9 cellular contexts compared by ENCODE assay signal in genomic region chr20:57395111-57395959, GRCh38. TPM values are rescaled to one million over a fixed set of nuclear protein-coding genes. Genes with fewer than 3 reads are reported as not detected.
DNase-seq lines count a peak whose midpoint lies in the region; ATAC-seq, FAIRE-seq and TF ChIP-seq lines count a peak whose summit lies in the region.
"Had no signal": no experiment of that assay in that cellular context is flagged by ENCODE, and none has a peak within 500 bp of the region (broad histone marks: within the 10 kb centered on the region; RNA-seq: fewer than 3 reads in every experiment).

No MANE protein-coding gene starts in this region.

- H3K27ac ChIP-seq in K562 (ENCODE audit: extremely low read depth, low read depth, low read length) (no peak overlapping the region), iPS-20b (ENCODE audit: low read length) (peak overlapping the region; percentile 71), gastrocnemius medialis (peak overlapping the region; percentile 96 to 99 (median 98))

- H3K9me3 ChIP-seq in K562 (replicated peaks; ENCODE audit: control insufficient read depth, insufficient read depth, low read depth, low read length) (no peaks in the 10 kb centered on the region), iPS-20b (ENCODE audit: insufficient read depth, low read depth, low read length) (no peaks in the 10 kb centered on the region), gastrocnemius medialis (no peaks in the 10 kb centered on the region)

- no peak for TF ChIP-seq CTCF in K562 (IDR thresholded peaks at IDR 0.05 in 2 of 3, conservative IDR thresholded peaks at IDR 0.05 in 1 of 3; ENCODE audit: insufficient read depth in 2 of 3, low read depth in 1 of 3, low read length in 3 of 3)
- no peak for TF ChIP-seq CTCF in gastrocnemius medialis (IDR thresholded peaks at IDR 0.05 in 4 of 5, conservative IDR thresholded peaks at IDR 0.05 in 1 of 5)

- no peak for FAIRE-seq in K562 (lab: Jason Lieb, UNC)

- H3K4me1 ChIP-seq in K562 (replicated peaks in 1 of 2; ENCODE audit: control insufficient read depth in 2 of 2, insufficient read depth in 2 of 2, low read length in 2 of 2) (peaks cover 20 to 66% of the 10 kb centered on the region in 2 experiments), iPS-20b (ENCODE audit: insufficient read depth, low read length) (peaks cover 11% of the 10 kb centered on the region), gastrocnemius medialis (peaks cover 84 to 86% of the 10 kb centered on the region in 2 donors)

- H3K36me3 ChIP-seq in K562 (ENCODE audit: control insufficient read depth, insufficient read depth, low read length) = peaks cover 83% of the 10 kb centered on the region
- peaks cover 67% of the 10 kb centered on the region for H3K36me3 ChIP-seq in iPS-20b (ENCODE audit: insufficient read depth, low read depth, low read length)
- peaks cover 0 to 11% of the 10 kb centered on the region in 2 donors for H3K36me3 ChIP-seq in gastrocnemius medialis

- intact Hi-C loops in K562 (cut with micrococcal nuclease) = no loop called here
- intact Hi-C loops in gastrocnemius medialis (cut with DNase I; ENCODE audit: low total_unique reads) = loop anchor here (1.0 to 10.0 kb wide), 2 partner anchors 43 to 1499 kb away; no protein-coding TSS in a partner anchor

- H3K4me2 ChIP-seq in K562 (ENCODE audit: insufficient read depth, low read length) = no peak overlapping the region

- H3K27me3 ChIP-seq in K562 (ENCODE audit: control insufficient read depth in 2 of 2, insufficient read depth in 2 of 2, low read length in 2 of 2) (no peaks in the 10 kb centered on the region), iPS-20b (ENCODE audit: insufficient read depth, low read length) (peaks cover 5% of the 10 kb centered on the region; the same call in 1 of the 2 replicates), gastrocnemius medialis (no peaks in the 10 kb centered on the region)

- in situ Hi-C loops in K562 (cut with MboI) = loop anchor here (25.0 kb wide), 1 partner anchor 817 kb away; no protein-coding TSS in a partner anchor
- in situ Hi-C loops in gastrocnemius medialis (cut with MboI; ENCODE audit: low sequenced_read_pairs in 4 of 4) = loop anchor here in 3 of 4 donors (5.0 to 25.0 kb wide), 3 partner anchors 42 to 817 kb away; partner anchors contain the start of gene PMEPA1 (in 1 of the 3)

- TF ChIP-seq EP300 in Ishikawa (IDR thresholded peaks at IDR 0.05; ENCODE audit: borderline replicate concordance) = no peak
- TF ChIP-seq EP300 in K562 (IDR thresholded peaks at IDR 0.05; ENCODE audit: low read length) = no peak

- CTCF ChIA-PET in K562 (lab: Yijun Ruan, JAX; ENCODE audit: low intra/inter-chr PET ratio) = no interaction called here

- no peak for ATAC-seq in K562
- ATAC-seq in gastrocnemius medialis = peak; percentile 22 to 34
- no peak for ATAC-seq in GM21447 (IDR thresholded peaks at IDR 0.05; ENCODE audit: unreplicated experiment)
- no peak for ATAC-seq in GM21423 (IDR thresholded peaks at IDR 0.05; ENCODE audit: unreplicated experiment)
- ATAC-seq in HG03565 (IDR thresholded peaks at IDR 0.05; ENCODE audit: unreplicated experiment) = no peak

- H3K4me3 ChIP-seq in K562 (no peak overlapping the region), iPS-20b (ENCODE audit: low read length) (no peak overlapping the region; the same call in 1 of the 2 replicates), gastrocnemius medialis (peak overlapping the region; percentile 17 to 82 (median 58))

- DNase-seq in K562 (ENCODE audit: extremely low read depth in 1 of 4, low spot score in 3 of 4) = no peak
- peak; percentile 78 to 91 for DNase-seq in gastrocnemius medialis
- DNase-seq in NCI-H187 treated with DMSO at 0.1 percent for 48 hours (lab: John Stamatoyannopoulos, UW) = no peak
- DNase-seq: stimulated activated CD4-positive, alpha-beta T cell treated with anti-CD3 and anti-CD28 coated beads, Interleukin-2, amount 100 ng/mL, for 48 hours had no signal

- TF ChIP-seq POLR2A in K562 (conservative IDR thresholded peaks at IDR 0.05) (no peak), gastrocnemius medialis (IDR thresholded peaks at IDR 0.05) (peak; percentile 70 to 85)

- POLR2A ChIA-PET in K562 (lab: Yijun Ruan, JAX) = interaction anchor here (0.5 to 1.8 kb wide), 5 partner anchors 9 to 1814 kb away, joined by 3 to 8 read pairs (median 5); no protein-coding TSS in a partner anchor

- peaks cover 5% of the 10 kb centered on the region for H3K9me1 ChIP-seq in K562 (ENCODE audit: control insufficient read depth, insufficient read depth, low read length)

- peaks cover 53% of the 10 kb centered on the region for H4K20me1 ChIP-seq in K562 (replicated peaks; ENCODE audit: control insufficient read depth, insufficient read depth, low read length)

- H2AFZ ChIP-seq in K562 (ENCODE audit: low read depth, low read length) = no peak overlapping the region

- peaks cover 89% of the 10 kb centered on the region for H3K79me2 ChIP-seq in K562 (ENCODE audit: control insufficient read depth, insufficient read depth, low read length)

- 91% methylated on average over 26 of the region's 31 CpGs for WGBS in K562 (ENCODE audit: insufficient coverage, low coverage, missing lambda C conversion rate)

- no TSS peak for BruUV-seq in K562 (replicated peaks; lab: Mats Ljungman, UMichigan)

- TF ChIP-seq RAD21 in Ishikawa (IDR thresholded peaks at IDR 0.05; ENCODE audit: low read depth) (peak; percentile 10; the same call in 1 of the 2 replicates), K562 (CRISPR knock-in tag; conservative IDR thresholded peaks at IDR 0.05 in 1 of 2, IDR thresholded peaks at IDR 0.05 in 1 of 2) (no peak)

- H3K9ac ChIP-seq in K562 (ENCODE audit: insufficient read depth in 1 of 2, low read depth in 2 of 2, low read length in 2 of 2) (peak overlapping the region in 1 of 2 experiments; percentile 43; a peak in 2 of 4 replicates), iPS-20b (ENCODE audit: low read depth, low read length) (peak overlapping the region; percentile 53; the same call in 1 of the 2 replicates)

TF ChIP-seq in Ishikawa, 13 proteins besides CTCF, POLR2A, EP300 and RAD21:
- TF ChIP-seq MAX (IDR thresholded peaks at IDR 0.05) = no peak
TF ChIP-seq in Ishikawa: peak in this region for 0.

TF ChIP-seq in K562, 482 proteins besides CTCF, POLR2A, EP300 and RAD21:
- TF ChIP-seq POLR2G (IDR thresholded peaks at IDR 0.05; ENCODE audit: low read depth, low read length) (peak; percentile 45), ZNF408 (CRISPR knock-in tag; IDR thresholded peaks at IDR 0.05; ENCODE audit: low read depth) (no peak), RBFOX2 (IDR thresholded peaks at IDR 0.05; ENCODE audit: low read depth, low read length) (peak; percentile 66), SLC30A9 (CRISPR knock-in tag; IDR thresholded peaks at IDR 0.05) (no peak), YBX1 (IDR thresholded peaks at IDR 0.05) (no peak), RBM22 (IDR thresholded peaks at IDR 0.05; ENCODE audit: low read depth, low read length, poor library complexity, severe bottlenecking) (peak; percentile 35)

RNA-seq across cellular contexts. Expression of gene RBM38, which starts 4.1 kb away (rescaled TPM):
- 13.6 and 33.0 TPM in 2 replicates for total RNA-seq in K562 (2011; cell fraction: chromatin; rRNA removed; ENCODE audit: low replicate concordance)
- total RNA-seq in K562 (2011; cell fraction: nucleolus; rRNA removed) = 29.3 and 29.4 TPM in 2 replicates
- total RNA-seq in K562 (2011; cell fraction: nucleoplasm; rRNA removed) = 21.9 and 24.7 TPM in 2 replicates
- total RNA-seq in K562 (2014; rRNA removed) = 63.6 and 74.0 TPM in 2 replicates
- 10.9 and 12.3 TPM in 2 replicates for total RNA-seq in K562 (2014; rRNA removed; fragmentation: Illumina TruSeq; extraction: Trizol)
- 33.9 and 36.1 TPM in 2 replicates for total RNA-seq in K562 (2015; rRNA removed; fragmentation: Illumina TruSeq; extraction: Trizol)
- total RNA-seq in K562 (2021) = 82.4 and 83.4 TPM in 2 replicates
- polyA plus RNA-seq in K562 (2011; rRNA removed) = 31.9 and 33.2 TPM in 2 replicates
- 44.2 and 145 TPM in 2 replicates for polyA plus RNA-seq in K562 (2011; cell fraction: cytosol; rRNA removed)
- 29.1 and 66.0 TPM in 2 replicates for polyA plus RNA-seq in K562 (2011; cell fraction: nucleus; rRNA removed)
- 54.8 and 56.8 TPM in 2 replicates for polyA plus RNA-seq in K562 (2012)
- polyA plus RNA-seq in K562 (2014; fragmentation: Illumina TruSeq; extraction: Trizol) = 22.5 and 55.0 TPM in 2 replicates
- under 1 TPM; 0.28 to 0.39 TPM for polyA plus RNA-seq in K562 (2014; fragmentation: Nextera tagmentation; extraction: Ambion mirVana)
- polyA plus RNA-seq in K562 (2014; rRNA removed) = 79.6 and 84.1 TPM in 2 replicates
- polyA minus RNA-seq in K562 (2011; rRNA and poly(A)+ RNA removed) = 7.0 and 14.2 TPM in 2 replicates
- polyA minus RNA-seq in K562 (2011; cell fraction: cytosol; rRNA and poly(A)+ RNA removed) = 35.7 and 38.9 TPM in 2 replicates
- polyA minus RNA-seq in K562 (2011; cell fraction: nucleus; rRNA and poly(A)+ RNA removed) = 8.0 and 10.9 TPM in 2 replicates
- total RNA-seq in gastrocnemius medialis = 100 to 1,000 TPM in 3 of 4 donors, 10 to 100 TPM in 1; 56.7 to 229 (median 177) TPM

RNA-seq across cellular contexts. Expression of gene RAE1, which starts 44.3 kb away (rescaled TPM):
- total RNA-seq in K562 (2011; cell fraction: chromatin; rRNA removed; ENCODE audit: low replicate concordance) = 95.3 and 106 TPM in 2 replicates
- total RNA-seq in K562 (2011; cell fraction: nucleolus; rRNA removed) = 55.4 and 62.8 TPM in 2 replicates
- 67.5 and 71.1 TPM in 2 replicates for total RNA-seq in K562 (2011; cell fraction: nucleoplasm; rRNA removed)
- total RNA-seq in K562 (2014; rRNA removed) (40.8 and 60.8 TPM in 2 replicates), K562 (2014; rRNA removed; fragmentation: Illumina TruSeq; extraction: Trizol) (77.7 and 81.1 TPM in 2 replicates), K562 (2015; rRNA removed; fragmentation: Illumina TruSeq; extraction: Trizol) (82.6 and 84.9 TPM in 2 replicates), K562 (2021) (68.7 and 70.5 TPM in 2 replicates), gastrocnemius medialis (10 to 100 TPM; 15.8 to 35.8 (median 20.6) TPM)
- polyA plus RNA-seq in K562 (2011; rRNA removed) (49.8 and 52.2 TPM in 2 replicates), K562 (2014; fragmentation: Illumina TruSeq; extraction: Trizol) (100 and 104 TPM in 2 replicates), K562 (2014; fragmentation: Nextera tagmentation; extraction: Ambion mirVana) (100 to 1,000 TPM; 223 to 248 TPM), K562 (2014; rRNA removed) (33.7 and 62.4 TPM in 2 replicates)
- polyA plus RNA-seq in K562 (2011; cell fraction: cytosol; rRNA removed) = 54.7 and 109 TPM in 2 replicates
- 88.3 and 89.8 TPM in 2 replicates for polyA plus RNA-seq in K562 (2011; cell fraction: nucleus; rRNA removed)
- 45.2 and 61.8 TPM in 2 replicates for polyA plus RNA-seq in K562 (2012)
- 80.5 and 110 TPM in 2 replicates for polyA minus RNA-seq in K562 (2011; rRNA and poly(A)+ RNA removed)
- polyA minus RNA-seq in K562 (2011; cell fraction: cytosol; rRNA and poly(A)+ RNA removed) = 36.4 and 45.3 TPM in 2 replicates
- polyA minus RNA-seq in K562 (2011; cell fraction: nucleus; rRNA and poly(A)+ RNA removed) = 55.3 and 89.0 TPM in 2 replicates

Comparison
In these comparisons a context has a peak if more than half of its experiments do, and no peak if none do; other contexts are left out.
1. ATAC-seq: peak in gastrocnemius medialis (2 of 2); none in K562 (single experiment), GM21447 (single experiment), GM21423 (single experiment) and HG03565 (single experiment).
2. DNase-seq: peak in gastrocnemius medialis (2 of 2); none in K562 (0 of 4) and NCI-H187 treated with DMSO at 0.1 percent for 48 hours (single experiment).
3. H3K4me3 ChIP-seq: peak in gastrocnemius medialis (4 of 4); none in K562 (single experiment) and iPS-20b (single experiment).